ENCODE assay signal across 1 cellular context in the genomic region with DNA sequence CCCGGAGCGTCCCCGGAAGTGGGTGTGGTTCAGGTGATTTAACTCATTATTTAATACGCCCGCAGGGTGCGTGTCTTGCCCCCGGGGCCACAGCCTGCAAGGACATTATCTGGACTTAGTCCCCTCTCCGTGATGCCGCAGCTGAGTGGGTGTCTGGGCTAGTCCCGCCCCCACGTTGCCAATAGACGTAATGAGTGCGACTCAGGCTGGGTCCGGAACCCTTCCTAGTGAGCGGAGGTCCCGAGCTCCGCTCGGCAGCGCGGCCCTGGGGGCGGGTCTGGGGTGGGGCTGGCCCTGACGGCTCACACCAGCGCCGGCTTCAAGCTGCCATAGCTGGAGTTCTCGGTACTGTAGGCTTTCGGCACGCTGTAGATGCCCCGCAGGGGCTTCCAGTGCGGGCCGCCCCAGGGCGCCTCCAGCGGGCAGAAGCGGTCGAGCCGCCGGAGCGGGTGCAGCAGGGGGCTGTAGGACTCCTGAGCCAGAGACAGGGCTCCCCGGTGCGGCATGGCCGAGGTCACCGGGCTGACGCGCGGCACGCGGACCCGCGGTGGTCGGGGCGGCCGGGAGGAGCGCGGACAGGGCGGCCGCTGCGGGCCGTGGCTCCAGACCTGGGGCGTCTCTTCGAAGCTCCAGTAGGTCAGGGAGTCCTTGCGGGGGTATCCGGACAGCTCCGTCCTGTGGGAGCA.
A peak's percentile ranks its signal among the peaks of the same experiment; 100 is the strongest.
TF ChIP-seq lines count a peak whose summit lies in the region.

No MANE protein-coding gene starts in this region.

TF ChIP-seq in GM23338, 12 proteins besides CTCF, POLR2A, EP300 and RAD21 (continued from another document):
- TF ChIP-seq, protein P1, sequence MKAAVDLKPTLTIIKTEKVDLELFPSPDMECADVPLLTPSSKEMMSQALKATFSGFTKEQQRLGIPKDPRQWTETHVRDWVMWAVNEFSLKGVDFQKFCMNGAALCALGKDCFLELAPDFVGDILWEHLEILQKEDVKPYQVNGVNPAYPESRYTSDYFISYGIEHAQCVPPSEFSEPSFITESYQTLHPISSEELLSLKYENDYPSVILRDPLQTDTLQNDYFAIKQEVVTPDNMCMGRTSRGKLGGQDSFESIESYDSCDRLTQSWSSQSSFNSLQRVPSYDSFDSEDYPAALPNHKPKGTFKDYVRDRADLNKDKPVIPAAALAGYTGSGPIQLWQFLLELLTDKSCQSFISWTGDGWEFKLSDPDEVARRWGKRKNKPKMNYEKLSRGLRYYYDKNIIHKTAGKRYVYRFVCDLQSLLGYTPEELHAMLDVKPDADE (IDR thresholded peaks at IDR 0.05): no peak
- TF ChIP-seq ZNF114 (CRISPR knock-in tag; IDR thresholded peaks at IDR 0.05): no peak
- peak; percentile 12; the same call in 1 of the 2 replicates for TF ChIP-seq POLR2AphosphoS5 (IDR thresholded peaks at IDR 0.05; ENCODE audit: low read depth)
- no peak for TF ChIP-seq JUNB (IDR thresholded peaks at IDR 0.05; ENCODE audit: unreplicated experiment)
- 0 out of 2 replicates have a peak, but pooled peaks have one; percentile 19 for TF ChIP-seq CREB1 (CRISPR knock-in tag; IDR thresholded peaks at IDR 0.05; ENCODE audit: low read depth)
